36 cellular contexts compared by ENCODE assay signal in the genomic region with DNA sequence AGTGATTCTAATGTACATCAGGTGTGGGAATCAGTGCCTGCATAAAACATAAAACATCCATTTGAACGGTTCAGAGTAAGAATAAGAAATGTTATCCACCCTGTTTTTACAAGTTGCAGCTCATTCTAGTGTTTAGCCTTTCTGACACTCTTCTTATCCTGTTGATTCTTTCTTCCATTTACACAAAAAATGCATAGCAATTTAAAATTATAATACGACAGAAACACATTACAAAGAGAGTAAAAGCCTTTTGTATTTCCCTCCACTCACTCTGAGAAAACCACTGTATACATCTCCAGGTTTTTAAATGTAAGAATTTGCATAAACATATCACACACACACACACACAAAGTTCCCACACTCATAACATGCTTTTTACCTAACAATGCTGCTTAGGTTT.
"Had no signal": no experiment of that assay in that cellular context is flagged by ENCODE, and none has a peak within 500 bp of the region (broad histone marks: within the 10 kb centered on the region; RNA-seq: fewer than 3 reads in every experiment).

No MANE protein-coding gene starts in this region.

- H3K4me1 ChIP-seq: ascending aorta had no signal

- H3K9me3 ChIP-seq: ascending aorta had no signal

- H3K4me3 ChIP-seq: ascending aorta, cardiac muscle cell had no signal

- H3K27me3 ChIP-seq: ascending aorta had no signal

- H3K36me3 ChIP-seq: ascending aorta, cardiac muscle cell had no signal

- H3K27ac ChIP-seq: ascending aorta, cardiac muscle cell, VCaP had no signal

- ATAC-seq: activated CD4-positive, alpha-beta T cell treated with anti-CD3 and anti-CD28 coated beads for 36 hours; activated CD8-positive, alpha-beta memory T cell treated with anti-CD3 and anti-CD28 coated beads, Interleukin-2, amount 10 ng/mL, durations not matched to agents 7 days and 5 days; activated CD8-positive, alpha-beta T cell treated with anti-CD3 and anti-CD28 coated beads, Interleukin-2, amount 10 ng/mL, durations not matched to agents 7 days and 5 days; activated naive CD8-positive, alpha-beta T cell treated with anti-CD3 and anti-CD28 coated beads, Interleukin-2, amount 50 U/mL, for 24 hours had no signal

- H3K27ac Mint-ChIP-seq: activated B cell treated with CpG ODN at 0.5 μM for 24 hours; activated CD4-positive, alpha-beta memory T cell treated with anti-CD3 and anti-CD28 coated beads, Interleukin-2, amount 10 ng/mL, durations not matched to agents 7 days and 5 days; activated CD4-positive, alpha-beta T cell treated with anti-CD3 and anti-CD28 coated beads for 36 hours; activated CD4-positive, alpha-beta T cell treated with anti-CD3 and anti-CD28 coated beads, Interleukin-2, amount 10 ng/mL, durations not matched to agents 7 days and 5 days; activated CD8-positive, alpha-beta memory T cell treated with anti-CD3 and anti-CD28 coated beads, Interleukin-2, amount 10 ng/mL, durations not matched to agents 7 days and 5 days; activated CD8-positive, alpha-beta T cell treated with anti-CD3 and anti-CD28 coated beads, Interleukin-2, amount 10 ng/mL, durations not matched to agents 7 days and 5 days; activated naive CD4-positive, alpha-beta T cell treated with anti-CD3 and anti-CD28 coated beads, Interleukin-2, amount 50 U/mL, for 24 hours; activated naive CD8-positive, alpha-beta T cell; activated naive CD8-positive, alpha-beta T cell treated with anti-CD3 and anti-CD28 coated beads, Interleukin-2, amount 10 ng/mL, durations not matched to agents 7 days and 5 days; activated naive CD8-positive, alpha-beta T cell treated with anti-CD3 and anti-CD28 coated beads, Interleukin-2, amount 50 U/mL, for 24 hours; activated T-cell treated with anti-CD3 and anti-CD28 coated beads, Interleukin-2, amount 50 U/mL, for 24 hours; activated T-helper 2 cell treated with anti-CD3 and anti-CD28 coated beads, Interferon-gamma antibody, Interleukin-2, Interleukin-4, amounts not matched to agents 10 μg/mL and 5 μg/mL and 100 μg/mL, durations not matched to agents 14 hours and 24 hours and 36 hours; brain; T-helper 1 cell treated with Interleukin-12 subunit alpha and Interleukin-12 subunit beta and Interleukin-4 antibody, amounts not matched to agents 30 μg/mL and 1 μg/mL, for 36 hours; T-helper 2 cell treated with Interferon-gamma antibody and Interleukin-4, amounts not matched to agents 5 μg/mL and 100 μg/mL, for 36 hours had no signal

- DNase-seq: activated B cell treated with CpG ODN at 0.5 μM for 24 hours; activated CD4-positive, alpha-beta memory T cell treated with anti-CD3 and anti-CD28 coated beads, Interleukin-2, amount 10 ng/mL, durations not matched to agents 7 days and 5 days; activated CD4-positive, alpha-beta T cell treated with anti-CD3 and anti-CD28 coated beads for 36 hours; activated CD4-positive, alpha-beta T cell treated with anti-CD3 and anti-CD28 coated beads for 48 hours; activated CD4-positive, alpha-beta T cell treated with anti-CD3 and anti-CD28 coated beads, Interleukin-2, amount 10 ng/mL, durations not matched to agents 7 days and 5 days; activated CD4-positive, alpha-beta T cell treated with anti-CD3 and anti-CD28 coated beads, Interleukin-2, amount 50 U/mL, for 48 hours; activated CD4-positive, CD25-positive, alpha-beta regulatory T cell treated with anti-CD3 and anti-CD28 coated beads, Interleukin-2, amount 50 U/mL, for 72 hours; activated CD8-positive, alpha-beta memory T cell treated with anti-CD3 and anti-CD28 coated beads for 24 hours; activated CD8-positive, alpha-beta memory T cell treated with anti-CD3 and anti-CD28 coated beads, Interleukin-2, amount 10 ng/mL, durations not matched to agents 7 days and 5 days; activated CD8-positive, alpha-beta memory T cell treated with anti-CD3 and anti-CD28 coated beads, Interleukin-2, amount 50 U/mL, for 48 hours; activated CD8-positive, alpha-beta T cell treated with anti-CD3 and anti-CD28 coated beads, Interleukin-2, amount 10 ng/mL, durations not matched to agents 7 days and 5 days; activated effector memory CD4-positive, alpha-beta T cell treated with Interleukin-2 at 50 U/mL for 16 hours; activated gamma-delta T cell; activated naive CD4-positive, alpha-beta T cell treated with anti-CD3 and anti-CD28 coated beads, Interleukin-2, amount 10 ng/mL, durations not matched to agents 7 days and 5 days; activated naive CD4-positive, alpha-beta T cell treated with Interleukin-2 at 50 U/mL for 16 hours; activated naive CD8-positive, alpha-beta T cell treated with anti-CD3 and anti-CD28 coated beads, Interleukin-2, amount 10 ng/mL, durations not matched to agents 7 days and 5 days; activated naive CD8-positive, alpha-beta T cell treated with anti-CD3 and anti-CD28 coated beads, Interleukin-2, amount 50 U/mL, for 24 hours; activated T-cell treated with anti-CD3 and anti-CD28 coated beads, Interleukin-2, amount 50 U/mL, for 24 hours; activated T-cell treated with anti-CD3 and anti-CD28 coated beads, Interleukin-2, amount 50 U/mL, for 48 hours; amygdala; anterior cingulate cortex; caudate nucleus; cerebellar nuclear complex; T-helper 1 cell; T-helper 2 cell; T-helper 9 cell had no signal

- H3K27me3 Mint-ChIP-seq: activated B cell treated with CpG ODN at 0.5 μM for 24 hours; activated CD4-positive, alpha-beta memory T cell treated with anti-CD3 and anti-CD28 coated beads, Interleukin-2, amount 10 ng/mL, durations not matched to agents 7 days and 5 days; activated CD4-positive, alpha-beta T cell treated with anti-CD3 and anti-CD28 coated beads for 36 hours; activated CD4-positive, alpha-beta T cell treated with anti-CD3 and anti-CD28 coated beads, Interleukin-2, amount 10 ng/mL, durations not matched to agents 7 days and 5 days; activated CD8-positive, alpha-beta memory T cell treated with anti-CD3 and anti-CD28 coated beads, Interleukin-2, amount 10 ng/mL, durations not matched to agents 7 days and 5 days; activated naive CD4-positive, alpha-beta T cell treated with anti-CD3 and anti-CD28 coated beads, Interleukin-2, amount 10 ng/mL, durations not matched to agents 7 days and 5 days; activated naive CD4-positive, alpha-beta T cell treated with anti-CD3 and anti-CD28 coated beads, Interleukin-2, amount 50 U/mL, for 24 hours; activated naive CD8-positive, alpha-beta T cell; activated naive CD8-positive, alpha-beta T cell treated with anti-CD3 and anti-CD28 coated beads, Interleukin-2, amount 10 ng/mL, durations not matched to agents 7 days and 5 days; activated naive CD8-positive, alpha-beta T cell treated with anti-CD3 and anti-CD28 coated beads, Interleukin-2, amount 50 U/mL, for 24 hours; activated T-cell treated with anti-CD3 and anti-CD28 coated beads, Interleukin-2, amount 50 U/mL, for 24 hours; brain; central memory CD8-positive, alpha-beta T cell had no signal

- H3K4me3 Mint-ChIP-seq: activated B cell treated with CpG ODN at 0.5 μM for 24 hours; activated CD4-positive, alpha-beta memory T cell treated with anti-CD3 and anti-CD28 coated beads, Interleukin-2, amount 10 ng/mL, durations not matched to agents 7 days and 5 days; activated CD4-positive, alpha-beta T cell treated with anti-CD3 and anti-CD28 coated beads for 36 hours; activated CD4-positive, alpha-beta T cell treated with anti-CD3 and anti-CD28 coated beads, Interleukin-2, amount 10 ng/mL, durations not matched to agents 7 days and 5 days; activated CD8-positive, alpha-beta memory T cell treated with anti-CD3 and anti-CD28 coated beads, Interleukin-2, amount 10 ng/mL, durations not matched to agents 7 days and 5 days; activated CD8-positive, alpha-beta T cell treated with anti-CD3 and anti-CD28 coated beads, Interleukin-2, amount 10 ng/mL, durations not matched to agents 7 days and 5 days; activated naive CD4-positive, alpha-beta T cell treated with anti-CD3 and anti-CD28 coated beads, Interleukin-2, amount 10 ng/mL, durations not matched to agents 7 days and 5 days; activated naive CD4-positive, alpha-beta T cell treated with anti-CD3 and anti-CD28 coated beads, Interleukin-2, amount 50 U/mL, for 24 hours; activated naive CD8-positive, alpha-beta T cell; activated naive CD8-positive, alpha-beta T cell treated with anti-CD3 and anti-CD28 coated beads, Interleukin-2, amount 10 ng/mL, durations not matched to agents 7 days and 5 days; activated naive CD8-positive, alpha-beta T cell treated with anti-CD3 and anti-CD28 coated beads, Interleukin-2, amount 50 U/mL, for 24 hours; activated T-cell treated with anti-CD3 and anti-CD28 coated beads, Interleukin-2, amount 50 U/mL, for 24 hours; brain; central memory CD8-positive, alpha-beta T cell; T-helper 1 cell treated with Interleukin-12 subunit alpha and Interleukin-12 subunit beta and Interleukin-4 antibody, amounts not matched to agents 30 μg/mL and 1 μg/mL, for 36 hours; T-helper 2 cell treated with Interferon-gamma antibody and Interleukin-4, amounts not matched to agents 5 μg/mL and 100 μg/mL, for 36 hours had no signal

- H3K9me3 Mint-ChIP-seq: activated B cell treated with CpG ODN at 0.5 μM for 24 hours had no signal

- H3K4me1 Mint-ChIP-seq: activated B cell treated with CpG ODN at 0.5 μM for 24 hours; activated CD4-positive, alpha-beta memory T cell treated with anti-CD3 and anti-CD28 coated beads, Interleukin-2, amount 10 ng/mL, durations not matched to agents 7 days and 5 days; activated CD4-positive, alpha-beta T cell treated with anti-CD3 and anti-CD28 coated beads for 36 hours; activated CD4-positive, alpha-beta T cell treated with anti-CD3 and anti-CD28 coated beads, Interleukin-2, amount 10 ng/mL, durations not matched to agents 7 days and 5 days; activated CD8-positive, alpha-beta memory T cell treated with anti-CD3 and anti-CD28 coated beads, Interleukin-2, amount 10 ng/mL, durations not matched to agents 7 days and 5 days; activated naive CD4-positive, alpha-beta T cell treated with anti-CD3 and anti-CD28 coated beads, Interleukin-2, amount 10 ng/mL, durations not matched to agents 7 days and 5 days; activated naive CD4-positive, alpha-beta T cell treated with anti-CD3 and anti-CD28 coated beads, Interleukin-2, amount 50 U/mL, for 24 hours; activated naive CD8-positive, alpha-beta T cell treated with anti-CD3 and anti-CD28 coated beads, Interleukin-2, amount 10 ng/mL, durations not matched to agents 7 days and 5 days; activated naive CD8-positive, alpha-beta T cell treated with anti-CD3 and anti-CD28 coated beads, Interleukin-2, amount 50 U/mL, for 24 hours; central memory CD8-positive, alpha-beta T cell had no signal

- H3K36me3 Mint-ChIP-seq: activated CD8-positive, alpha-beta memory T cell treated with anti-CD3 and anti-CD28 coated beads, Interleukin-2, amount 10 ng/mL, durations not matched to agents 7 days and 5 days; activated naive CD4-positive, alpha-beta T cell treated with anti-CD3 and anti-CD28 coated beads, Interleukin-2, amount 10 ng/mL, durations not matched to agents 7 days and 5 days; activated naive CD4-positive, alpha-beta T cell treated with anti-CD3 and anti-CD28 coated beads, Interleukin-2, amount 50 U/mL, for 24 hours; activated naive CD8-positive, alpha-beta T cell; activated naive CD8-positive, alpha-beta T cell treated with anti-CD3 and anti-CD28 coated beads, Interleukin-2, amount 10 ng/mL, durations not matched to agents 7 days and 5 days; brain had no signal
